8 cellular contexts compared by ENCODE assay signal in genomic region chr10:35090162-35090954, GRCh38. TPM values are rescaled to one million over a fixed set of nuclear protein-coding genes. Genes with fewer than 3 reads are reported as not detected.
A peak's percentile ranks its signal among the peaks of the same experiment; 100 is the strongest.
DNase-seq lines count a peak whose midpoint lies in the region; ATAC-seq and TF ChIP-seq lines count a peak whose summit lies in the region.

CUL2 (minus strand) TSS chr10:35090341; CDS start chr10:35071317, 19,024 bp downstream.

- peaks cover 27% of the 10 kb centered on the region for H3K36me3 Mint-ChIP-seq in activated T-helper 2 cell treated with anti-CD3 and anti-CD28 coated beads, Interferon-gamma antibody, Interleukin-2, Interleukin-4, amounts not matched to agents 10 μg/mL and 5 μg/mL and 100 μg/mL, durations not matched to agents 14 hours and 24 hours and 36 hours (ENCODE audit: low read depth)
- no peaks in the 10 kb centered on the region for H3K36me3 Mint-ChIP-seq in natural killer cell

- no peak for TF ChIP-seq CTCF in LNCaP clone FGC (IDR thresholded peaks at IDR 0.05; ENCODE audit: control insufficient read depth, extremely low read depth, insufficient read depth)
- no peak for TF ChIP-seq CTCF in natural killer cell (IDR thresholded peaks at IDR 0.05)

- H3K27ac Mint-ChIP-seq in activated T-helper 2 cell treated with anti-CD3 and anti-CD28 coated beads, Interferon-gamma antibody, Interleukin-2, Interleukin-4, amounts not matched to agents 10 μg/mL and 5 μg/mL and 100 μg/mL, durations not matched to agents 14 hours and 24 hours and 36 hours, result peak within 1 kb of the TSS; percentile 95
- peak within 1 kb of the TSS; percentile 87 to 97 for H3K27ac Mint-ChIP-seq in natural killer cell

- intact Hi-C loops in activated T-helper 2 cell treated with anti-CD3 and anti-CD28 coated beads, Interferon-gamma antibody, Interleukin-2, Interleukin-4, amounts not matched to agents 10 μg/mL and 5 μg/mL and 100 μg/mL, durations not matched to agents 14 hours and 24 hours and 36 hours (cut with micrococcal nuclease), result loop anchor here (2.0 to 5.0 kb wide), 2 partner anchors 36 to 98 kb away; partner anchors contain the start of gene CREM
- intact Hi-C loops in natural killer cell (cut with micrococcal nuclease), result loop anchor here (1.0 kb wide), 1 partner anchor 37 kb away; no protein-coding TSS in a partner anchor

- ATAC-seq in natural killer cell, result peak; percentile 94 to 96 (median 94)

- H3K27me3 Mint-ChIP-seq in activated T-helper 2 cell treated with anti-CD3 and anti-CD28 coated beads, Interferon-gamma antibody, Interleukin-2, Interleukin-4, amounts not matched to agents 10 μg/mL and 5 μg/mL and 100 μg/mL, durations not matched to agents 14 hours and 24 hours and 36 hours (ENCODE audit: low read depth), result no peaks in the 10 kb centered on the region
- peaks cover 0 to 7% of the 10 kb centered on the region in 2 donors for H3K27me3 Mint-ChIP-seq in natural killer cell (ENCODE audit: low read depth in 2 of 2)

- H3K4me1 Mint-ChIP-seq in activated T-helper 2 cell treated with anti-CD3 and anti-CD28 coated beads, Interferon-gamma antibody, Interleukin-2, Interleukin-4, amounts not matched to agents 10 μg/mL and 5 μg/mL and 100 μg/mL, durations not matched to agents 14 hours and 24 hours and 36 hours (ENCODE audit: low read depth), result peaks cover 35% of the 10 kb centered on the region
- H3K4me1 Mint-ChIP-seq in natural killer cell, result peaks cover 50 to 52% of the 10 kb centered on the region in 2 donors

- H3K4me3 Mint-ChIP-seq in activated T-helper 2 cell treated with anti-CD3 and anti-CD28 coated beads, Interferon-gamma antibody, Interleukin-2, Interleukin-4, amounts not matched to agents 10 μg/mL and 5 μg/mL and 100 μg/mL, durations not matched to agents 14 hours and 24 hours and 36 hours (ENCODE audit: low read depth), result peak within 1 kb of the TSS; percentile 94
- peak within 1 kb of the TSS; percentile 92 for H3K4me3 Mint-ChIP-seq in natural killer cell

- peak within 1 kb of the TSS; percentile 95 for H3K4me3 ChIP-seq in LNCaP clone FGC (ENCODE audit: low read depth, low read length)

- DNase-seq in EH (ENCODE audit: low read depth) (peak; percentile 92), H4 (ENCODE audit: low spot score) (peak; percentile 77), LNCaP clone FGC (ENCODE audit: low read depth) (peak; percentile 88), RPMI8226 (peak; percentile 88), fibroblast of peridontal ligament (ENCODE audit: extremely low read depth) (peak; percentile 97), natural killer cell (peak; percentile 94)
- peak; percentile 91 for DNase-seq in activated T-helper 2 cell treated with anti-CD3 and anti-CD28 coated beads, Interferon-gamma antibody, Interleukin-2, Interleukin-4, amounts not matched to agents 10 μg/mL and 5 μg/mL and 100 μg/mL, durations not matched to agents 14 hours and 24 hours and 36 hours (ENCODE audit: low spot score)
- peak; percentile 84 to 95 (median 92) for DNase-seq in stimulated activated naive CD4-positive, alpha-beta T cell (lab: John Stamatoyannopoulos, UW)

- H3K9me3 Mint-ChIP-seq in activated T-helper 2 cell treated with anti-CD3 and anti-CD28 coated beads, Interferon-gamma antibody, Interleukin-2, Interleukin-4, amounts not matched to agents 10 μg/mL and 5 μg/mL and 100 μg/mL, durations not matched to agents 14 hours and 24 hours and 36 hours, result no peaks in the 10 kb centered on the region
- H3K9me3 Mint-ChIP-seq in natural killer cell, result no peaks in the 10 kb centered on the region

RNA-seq across cellular contexts. Expression of gene CUL2, which starts in this region (rescaled TPM):
- total RNA-seq in H4 (2014; rRNA removed; shearing (Covaris generic)), result 9.4 and 17.3 TPM in 2 replicates
- 43.0 and 49.0 TPM in 2 replicates for total RNA-seq in activated T-helper 2 cell treated with anti-CD3 and anti-CD28 coated beads, Interferon-gamma antibody, Interleukin-2, Interleukin-4, amounts not matched to agents 10 μg/mL and 5 μg/mL and 100 μg/mL, durations not matched to agents 14 hours and 24 hours and 36 hours
- 10 to 100 TPM; 33.5 to 41.6 (median 41.3) TPM for total RNA-seq in natural killer cell

Comparison
In these comparisons a context has a peak if more than half of its experiments do, and no peak if none do; other contexts are left out.
1. Peak in every context shown above with its lines: DNase-seq, ATAC-seq and H3K4me3 ChIP-seq.